1 cellular context compared by ENCODE assay signal in the genomic region with DNA sequence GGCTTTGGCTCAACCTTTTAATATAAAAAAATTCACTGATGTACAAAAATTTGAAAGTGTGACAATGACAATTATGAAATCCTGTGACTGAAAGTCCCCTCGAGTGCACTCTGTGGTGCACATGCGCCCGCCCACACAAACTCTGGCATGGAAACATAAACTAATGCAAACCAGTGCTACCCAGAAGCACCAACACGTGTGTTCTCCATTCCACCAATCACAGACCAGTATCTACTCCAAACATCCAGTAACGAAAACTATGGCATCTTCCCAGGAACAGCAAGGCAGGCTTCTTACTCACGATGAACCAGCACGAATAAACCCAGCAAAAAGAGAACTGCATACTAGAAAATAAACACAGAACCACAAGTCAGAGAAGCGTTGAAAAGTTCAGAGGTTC.
TF ChIP-seq lines count a peak whose summit lies in the region.

No MANE protein-coding gene starts in this region.

TF ChIP-seq in endothelial cell of umbilical vein, 7 proteins besides CTCF, POLR2A, EP300 and RAD21 (continued from another document):
- TF ChIP-seq, protein P1, sequence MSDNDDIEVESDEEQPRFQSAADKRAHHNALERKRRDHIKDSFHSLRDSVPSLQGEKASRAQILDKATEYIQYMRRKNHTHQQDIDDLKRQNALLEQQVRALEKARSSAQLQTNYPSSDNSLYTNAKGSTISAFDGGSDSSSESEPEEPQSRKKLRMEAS (IDR thresholded peaks at IDR 0.05; ENCODE audit: insufficient read depth, insufficient read length) = no peak
TF ChIP-seq in endothelial cell of umbilical vein: peak in this region for 0.
